ENCODE assay signal across 1 cellular context in the genomic region with DNA sequence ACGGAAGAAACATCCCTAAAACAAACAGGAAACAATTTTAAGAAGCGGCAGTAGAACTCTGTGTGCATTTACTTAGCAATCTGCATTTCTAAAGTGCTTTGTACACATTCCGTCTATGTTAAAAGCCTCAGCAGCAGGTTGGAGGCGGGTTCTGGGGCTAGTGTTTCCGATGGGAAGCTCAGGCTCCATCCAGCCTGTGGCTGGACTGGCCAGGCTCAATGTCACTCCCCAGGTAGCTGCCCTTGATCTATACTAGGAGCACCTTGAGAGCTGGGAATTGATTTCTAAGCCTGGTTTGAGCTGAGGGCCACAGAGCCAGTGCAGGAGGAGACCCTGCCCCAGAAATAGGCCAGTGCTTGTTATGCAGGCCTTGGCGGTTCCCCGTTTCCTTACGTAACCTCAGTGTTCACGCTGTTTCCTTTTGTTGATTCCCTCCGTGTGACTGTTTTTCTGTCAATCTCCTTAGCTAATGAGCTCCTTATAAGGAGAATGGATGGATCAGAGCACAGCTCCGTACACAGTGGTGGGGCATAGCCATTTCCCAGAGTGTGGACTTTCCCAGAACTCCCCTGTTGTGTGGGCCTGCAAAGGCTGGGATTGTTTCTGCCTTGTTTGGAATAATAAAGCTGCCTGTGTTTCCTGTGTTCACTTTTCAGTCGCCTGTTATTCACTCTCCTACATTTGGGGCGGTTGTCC.
TF ChIP-seq lines count a peak whose summit lies in the region.

No MANE protein-coding gene starts in this region.

TF ChIP-seq in IMR-90, 13 proteins besides CTCF, POLR2A, EP300 and RAD21 (continued from another document):
- TF ChIP-seq, protein P1, sequence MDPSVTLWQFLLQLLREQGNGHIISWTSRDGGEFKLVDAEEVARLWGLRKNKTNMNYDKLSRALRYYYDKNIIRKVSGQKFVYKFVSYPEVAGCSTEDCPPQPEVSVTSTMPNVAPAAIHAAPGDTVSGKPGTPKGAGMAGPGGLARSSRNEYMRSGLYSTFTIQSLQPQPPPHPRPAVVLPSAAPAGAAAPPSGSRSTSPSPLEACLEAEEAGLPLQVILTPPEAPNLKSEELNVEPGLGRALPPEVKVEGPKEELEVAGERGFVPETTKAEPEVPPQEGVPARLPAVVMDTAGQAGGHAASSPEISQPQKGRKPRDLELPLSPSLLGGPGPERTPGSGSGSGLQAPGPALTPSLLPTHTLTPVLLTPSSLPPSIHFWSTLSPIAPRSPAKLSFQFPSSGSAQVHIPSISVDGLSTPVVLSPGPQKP (IDR thresholded peaks at IDR 0.05; ENCODE audit: borderline replicate concordance, low read depth, low read length) = no peak
- TF ChIP-seq MXI1 (IDR thresholded peaks at IDR 0.05; ENCODE audit: borderline replicate concordance, low read depth, low read length) = no peak
